Comparison of ENCODE assay signal across 18 cellular contexts in genomic region chr6:127635091-127635490, GRCh38. TPM values are rescaled to one million over a fixed set of nuclear protein-coding genes. Genes with fewer than 3 reads are reported as not detected.
DNase-seq lines count a peak whose midpoint lies in the region; ATAC-seq and TF ChIP-seq lines count a peak whose summit lies in the region.
"Had no signal": no experiment of that assay in that cellular context is flagged by ENCODE, and none has a peak within 500 bp of the region (broad histone marks: within the 10 kb centered on the region; RNA-seq: fewer than 3 reads in every experiment).

No MANE protein-coding gene starts in this region.

- no peak overlapping the region for H3K27ac ChIP-seq in right lobe of liver
- H3K27ac ChIP-seq: 22Rv1, A549, C4-2B, GM23248 had no signal

- H3K36me3 ChIP-seq in right lobe of liver: no peaks in the 10 kb centered on the region
- H3K36me3 ChIP-seq: HAP-1 had no signal

- no peak for TF ChIP-seq CTCF in right lobe of liver (IDR thresholded peaks at IDR 0.05)
- no peak for TF ChIP-seq CTCF in osteocyte (IDR thresholded peaks at IDR 0.05)

- no peaks in the 10 kb centered on the region for H3K4me1 Mint-ChIP-seq in osteocyte (ENCODE audit: unreplicated experiment)

- H3K4me1 ChIP-seq in right lobe of liver: no peaks in the 10 kb centered on the region
- H3K4me1 ChIP-seq: A549, Caco-2, HAP-1 had no signal

- H3K27ac Mint-ChIP-seq in osteocyte (ENCODE audit: unreplicated experiment): no peak overlapping the region
- H3K27ac Mint-ChIP-seq: CD4-positive, alpha-beta T cell had no signal

- ATAC-seq in HG02798 (IDR thresholded peaks at IDR 0.05; ENCODE audit: poor library complexity, unreplicated experiment) (no peak), right lobe of liver (no peak)
- ATAC-seq: A549 had no signal

- H3K4me3 Mint-ChIP-seq in osteocyte (ENCODE audit: unreplicated experiment): no peak overlapping the region
- H3K4me3 Mint-ChIP-seq: CD4-positive, alpha-beta T cell had no signal

- peak; percentile 51 for DNase-seq in DMS 273 (lab: John Stamatoyannopoulos, UW; ENCODE audit: unreplicated experiment)
- DNase-seq in DMS 273 treated with DMSO at 0.1 percent for 48 hours (lab: John Stamatoyannopoulos, UW): no peak
- DNase-seq in NCI-H524 (lab: John Stamatoyannopoulos, UW): peak; percentile 81 to 91
- peak; percentile 70 for DNase-seq in NCI-H82 treated with DMSO at 0.1 percent for 48 hours (lab: John Stamatoyannopoulos, UW; ENCODE audit: unreplicated experiment)
- DNase-seq in right lobe of liver: no peak
- DNase-seq in osteocyte (ENCODE audit: extremely low spot score, unreplicated experiment): no peak
- no peak for DNase-seq in NCI-H2107 (lab: John Stamatoyannopoulos, UW)
- DNase-seq: AML-193; Caco-2; CD4-positive, alpha-beta T cell; GM23248; IMR-90 had no signal

- 63% methylated on average over 4 of the region's 4 CpGs for WGBS in right lobe of liver (ENCODE audit: insufficient coverage, low coverage, low lambda C conversion rate, missing lambda C conversion rate)

- intact Hi-C loops in right lobe of liver (cut with DNase I): no loop called here

- TF ChIP-seq POLR2A in right lobe of liver (IDR thresholded peaks at IDR 0.05): no peak

- H3K4me3 ChIP-seq in right lobe of liver: no peak overlapping the region
- H3K4me3 ChIP-seq: A549, GM23248, HAP-1 had no signal

- peaks cover 20% of the 10 kb centered on the region for H3K27me3 Mint-ChIP-seq in osteocyte (ENCODE audit: unreplicated experiment)
- H3K27me3 Mint-ChIP-seq: CD4-positive, alpha-beta T cell had no signal

- H3K9me3 Mint-ChIP-seq in osteocyte (ENCODE audit: unreplicated experiment): no peaks in the 10 kb centered on the region
- H3K9me3 Mint-ChIP-seq: CD4-positive, alpha-beta T cell had no signal

- H3K27me3 ChIP-seq in right lobe of liver: no peaks in the 10 kb centered on the region

- no peaks in the 10 kb centered on the region for H3K36me3 Mint-ChIP-seq in osteocyte (ENCODE audit: unreplicated experiment)

- no peaks in the 10 kb centered on the region for H3K9me3 ChIP-seq in right lobe of liver
- H3K9me3 ChIP-seq: A549, Caco-2, HAP-1 had no signal

RNA-seq across cellular contexts. Expression of gene C6orf58, which starts 58.1 kb away (rescaled TPM):
- not detected for total RNA-seq in right lobe of liver
- total RNA-seq in osteocyte: 0.73 TPM in 1 of 2 replicates, not detected in the other
- total RNA-seq: Caco-2; CD4-positive, alpha-beta T cell; GM23248; H4; IMR-90 had no signal

Comparison
In these comparisons a context has a peak if more than half of its experiments do, and no peak if none do; other contexts are left out.
1. DNase-seq: peak in DMS 273 (single experiment), NCI-H524 (2 of 2) and NCI-H82 treated with DMSO at 0.1 percent for 48 hours (single experiment); none in DMS 273 treated with DMSO at 0.1 percent for 48 hours (single experiment), right lobe of liver (0 of 3), osteocyte (single experiment) and NCI-H2107 (single experiment).